Comparison of ENCODE assay signal across 8 cellular contexts in genomic region chr12:76085159-76085868, GRCh38. TPM values are rescaled to one million over a fixed set of nuclear protein-coding genes. Genes with fewer than 3 reads are reported as not detected.
DNase-seq lines count a peak whose midpoint lies in the region; ATAC-seq and TF ChIP-seq lines count a peak whose summit lies in the region.

No MANE protein-coding gene starts in this region.

- no peaks in the 10 kb centered on the region for H3K9me3 Mint-ChIP-seq in CD14-positive monocyte
- H3K9me3 Mint-ChIP-seq in immature natural killer cell: no peaks in the 10 kb centered on the region

- H3K27ac Mint-ChIP-seq in CD14-positive monocyte (peak overlapping the region; percentile 93 to 98 (median 97)), immature natural killer cell (peak overlapping the region; percentile 97 to 99 (median 99))

- H3K36me3 ChIP-seq in Peyer's patch: no peaks in the 10 kb centered on the region

- no peak for TF ChIP-seq CTCF in CD14-positive monocyte (IDR thresholded peaks at IDR 0.05)
- TF ChIP-seq CTCF in Peyer's patch (IDR thresholded peaks at IDR 0.05): peak in 3 of 6 experiments; percentile 15 to 29 (median 17)
- peak; percentile 42 for TF ChIP-seq CTCF in astrocyte of the spinal cord (IDR thresholded peaks at IDR 0.05; ENCODE audit: low read depth, low read length)

- peaks cover 0 to 15% (median 0%) of the 10 kb centered on the region in 4 donors for H3K4me1 ChIP-seq in Peyer's patch

- peak overlapping the region; percentile 69 to 95 (median 84) for H3K4me3 ChIP-seq in Peyer's patch
- peak overlapping the region; percentile 83 for H3K4me3 ChIP-seq in astrocyte of the spinal cord (ENCODE audit: low read depth, low read length)

- DNase-seq in CD14-positive monocyte (ENCODE audit: low spot score) (no peak), Peyer's patch (peak in 1 of 3 donors; percentile 31), astrocyte of the spinal cord (ENCODE audit: low read depth, low spot score) (peak; percentile 43), immature natural killer cell (peak; percentile 50 to 62 (median 50)), AML-193 (lab: John Stamatoyannopoulos, UW) (no peak)
- peak; percentile 38 for DNase-seq in stimulated activated CD4-positive, alpha-beta T cell treated with anti-CD3 and anti-CD28 coated beads, Interleukin-2, amount 100 ng/mL, for 4 hours (ENCODE audit: low read depth)

- peaks cover 32% of the 10 kb centered on the region for H3K4me1 Mint-ChIP-seq in CD14-positive monocyte
- H3K4me1 Mint-ChIP-seq in immature natural killer cell: peaks cover 27 to 53% of the 10 kb centered on the region in 2 donors

- H3K27ac ChIP-seq in Peyer's patch: peak overlapping the region; percentile 92 to 99 (median 98)

- in situ Hi-C loops in astrocyte of the spinal cord (cut with HindIII; ENCODE audit: low sequenced_read_pairs): no loop called here

- peaks cover 0 to 2% (median 0%) of the 10 kb centered on the region in 3 donors for H3K27me3 Mint-ChIP-seq in CD14-positive monocyte (ENCODE audit: low read depth in 3 of 3)
- H3K27me3 Mint-ChIP-seq in immature natural killer cell (ENCODE audit: low read depth in 3 of 3): peaks cover 11 to 18% (median 13%) of the 10 kb centered on the region in 3 donors

- H3K9me3 ChIP-seq in Peyer's patch: no peaks in the 10 kb centered on the region

- no peak for TF ChIP-seq POLR2A in Peyer's patch (IDR thresholded peaks at IDR 0.05)

- intact Hi-C loops in CD14-positive monocyte (cut with micrococcal nuclease): loop anchor here in 1 of 2 donors (10.0 kb wide), 2 partner anchors 69 to 259 kb away; partner anchors contain the start of gene BBS10

- H3K27me3 ChIP-seq in Peyer's patch: no peaks in the 10 kb centered on the region

- peaks cover 0 to 3% of the 10 kb centered on the region in 2 donors for H3K36me3 Mint-ChIP-seq in CD14-positive monocyte
- H3K36me3 Mint-ChIP-seq in immature natural killer cell: no peaks in the 10 kb centered on the region

- ATAC-seq in GM18858 (IDR thresholded peaks at IDR 0.05; ENCODE audit: unreplicated experiment) (peak; percentile 3), HG03064 (IDR thresholded peaks at IDR 0.05; ENCODE audit: low read depth, unreplicated experiment) (peak; percentile 20)

- H3K4me3 Mint-ChIP-seq in CD14-positive monocyte: peak overlapping the region; percentile 92 to 93
- H3K4me3 Mint-ChIP-seq in immature natural killer cell: peak overlapping the region; percentile 94 to 98 (median 97)

RNA-seq across cellular contexts. Expression of gene NAP1L1, which starts 0.8 kb away (rescaled TPM):
- polyA plus RNA-seq in CD14-positive monocyte (100 to 1,000 TPM in 1 of 2 donors, 10 to 100 TPM in 1; 98.3 to 111 TPM), immature natural killer cell (100 to 1,000 TPM in 1 of 3 donors, 10 to 100 TPM in 2; 66.9 to 108 (median 90.2) TPM)
- total RNA-seq in Peyer's patch: 100 to 1,000 TPM in 1 of 4 donors, 10 to 100 TPM in 3; 49.6 to 334 (median 79.7) TPM

RNA-seq across cellular contexts. Expression of gene PHLDA1, which starts 53.7 kb away (rescaled TPM):
- polyA plus RNA-seq in CD14-positive monocyte: 1 to 10 TPM; 1.1 to 1.6 TPM
- total RNA-seq in Peyer's patch: 10 to 100 TPM in 1 of 4 donors, 1 to 10 TPM in 3; 4.6 to 25.6 (median 6.0) TPM
- 1 to 10 TPM in 1 of 3 donors, under 1 TPM in 2; 0.59 to 1.4 (median 0.92) TPM for polyA plus RNA-seq in immature natural killer cell

Comparison
In these comparisons a context has a peak if more than half of its experiments do, and no peak if none do; other contexts are left out.
1. DNase-seq: peak in astrocyte of the spinal cord (single experiment), immature natural killer cell (3 of 3) and stimulated activated CD4-positive, alpha-beta T cell treated with anti-CD3 and anti-CD28 coated beads, Interleukin-2, amount 100 ng/mL, for 4 hours (single experiment); none in CD14-positive monocyte (single experiment) and AML-193 (0 of 2).